In the genomic region with DNA sequence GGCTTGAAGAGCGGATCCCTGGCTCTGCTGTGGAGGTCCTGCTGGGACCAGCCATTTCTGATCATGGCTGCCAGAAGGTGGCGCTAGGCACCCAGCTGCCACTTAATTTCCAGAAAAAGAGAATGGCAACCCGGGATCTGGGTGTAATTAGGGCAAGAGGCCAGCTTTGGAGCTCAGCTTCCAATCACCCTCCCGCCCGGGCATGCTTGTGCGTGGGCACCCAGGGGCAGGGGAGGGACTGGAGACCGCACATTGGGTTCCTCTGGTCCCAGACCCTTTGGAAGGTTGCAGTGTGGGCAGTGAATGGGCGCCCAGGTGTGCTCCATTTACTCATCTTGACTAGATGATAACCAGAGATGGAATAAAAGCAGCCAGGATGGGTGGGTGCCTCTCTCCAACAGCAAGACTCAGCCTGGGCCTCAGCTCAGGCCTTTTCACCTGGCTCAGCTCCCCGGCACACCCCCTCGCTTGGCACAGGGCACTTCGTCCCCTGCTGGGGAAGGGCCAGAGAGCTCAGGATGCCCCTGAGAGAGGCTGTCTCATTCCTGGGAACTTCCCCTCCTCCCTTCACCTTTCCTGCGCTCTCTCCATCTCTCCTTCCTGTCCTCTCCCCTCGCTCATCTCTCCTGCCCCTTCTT, we compare ENCODE assay signal across 8 cellular contexts. TPM values are rescaled to one million over a fixed set of nuclear protein-coding genes. Genes with fewer than 3 reads are reported as not detected.
DNase-seq lines count a peak whose midpoint lies in the region; ATAC-seq and TF ChIP-seq lines count a peak whose summit lies in the region.

No MANE protein-coding gene starts in this region.

- CTCF ChIA-PET in activated CD4-positive, alpha-beta memory T cell treated with anti-CD3 and anti-CD28 coated beads, Interleukin-2, amount 10 ng/mL, durations not matched to agents 7 days and 5 days (lab: Charles Lee): interaction anchor here (0.5 to 2.3 kb wide), 11 partner anchors 8 to 952 kb away, joined by 3 to 13 read pairs (median 4); no protein-coding TSS in a partner anchor

- no peak overlapping the region for H3K4me3 ChIP-seq in fibroblast of pulmonary artery (replicated peaks; ENCODE audit: low read depth, low read length)

- no peak overlapping the region for H3K27ac Mint-ChIP-seq in activated CD4-positive, alpha-beta memory T cell treated with anti-CD3 and anti-CD28 coated beads, Interleukin-2, amount 10 ng/mL, durations not matched to agents 7 days and 5 days

- no peak for DNase-seq in Right ventricle myocardium inferior (ENCODE audit: missing footprints)
- DNase-seq in cardiac septum (ENCODE audit: low spot score): no peak
- DNase-seq in NCI-H146 (lab: John Stamatoyannopoulos, UW): peak; percentile 14
- DNase-seq in activated CD4-positive, alpha-beta memory T cell treated with anti-CD3 and anti-CD28 coated beads, Interleukin-2, amount 10 ng/mL, durations not matched to agents 7 days and 5 days: peak; percentile 55
- peak; percentile 65 for DNase-seq in fibroblast of pulmonary artery (ENCODE audit: low read depth)
- peak; percentile 6 for DNase-seq in non-pigmented ciliary epithelial cell (ENCODE audit: low read depth)

- H3K9me3 Mint-ChIP-seq in activated CD4-positive, alpha-beta memory T cell treated with anti-CD3 and anti-CD28 coated beads, Interleukin-2, amount 10 ng/mL, durations not matched to agents 7 days and 5 days: no peaks in the 10 kb centered on the region

- intact Hi-C loops in Right ventricle myocardium inferior (cut with DNase I) (loop anchor here (2.0 to 5.0 kb wide), 4 partner anchors 73 to 270 kb away; partner anchors contain the start of gene COL13A1), cardiac septum (cut with DNase I) (loop anchor here (2.0 kb wide), 3 partner anchors 72 to 270 kb away; no protein-coding TSS in a partner anchor)

- peak; percentile 22 for ATAC-seq in Right ventricle myocardium inferior
- ATAC-seq in GM21423 (IDR thresholded peaks at IDR 0.05; ENCODE audit: unreplicated experiment): no peak
- no peak for ATAC-seq in HG02852 (IDR thresholded peaks at IDR 0.05; ENCODE audit: unreplicated experiment)

- POLR2A ChIA-PET in activated CD4-positive, alpha-beta memory T cell treated with anti-CD3 and anti-CD28 coated beads, Interleukin-2, amount 10 ng/mL, durations not matched to agents 7 days and 5 days (lab: Charles Lee): no interaction called here

- no peak overlapping the region for H3K4me3 Mint-ChIP-seq in activated CD4-positive, alpha-beta memory T cell treated with anti-CD3 and anti-CD28 coated beads, Interleukin-2, amount 10 ng/mL, durations not matched to agents 7 days and 5 days

- H3K27me3 Mint-ChIP-seq in activated CD4-positive, alpha-beta memory T cell treated with anti-CD3 and anti-CD28 coated beads, Interleukin-2, amount 10 ng/mL, durations not matched to agents 7 days and 5 days: no peaks in the 10 kb centered on the region

- peak; percentile 83 for TF ChIP-seq CTCF in fibroblast of pulmonary artery (IDR thresholded peaks at IDR 0.05; ENCODE audit: low read length, missing control alignments)

- peaks cover under 1% of the 10 kb centered on the region for H3K4me1 Mint-ChIP-seq in activated CD4-positive, alpha-beta memory T cell treated with anti-CD3 and anti-CD28 coated beads, Interleukin-2, amount 10 ng/mL, durations not matched to agents 7 days and 5 days

- no peaks in the 10 kb centered on the region for H3K36me3 Mint-ChIP-seq in activated CD4-positive, alpha-beta memory T cell treated with anti-CD3 and anti-CD28 coated beads, Interleukin-2, amount 10 ng/mL, durations not matched to agents 7 days and 5 days (ENCODE audit: low read depth)

RNA-seq across cellular contexts. Expression of gene FAM241B, which starts 14.7 kb away (rescaled TPM):
- 3.2 TPM for total RNA-seq in Right ventricle myocardium inferior
- 5.7 TPM for total RNA-seq in cardiac septum
- total RNA-seq in activated CD4-positive, alpha-beta memory T cell treated with anti-CD3 and anti-CD28 coated beads, Interleukin-2, amount 10 ng/mL, durations not matched to agents 7 days and 5 days: 1 to 10 TPM; 2.7 to 3.2 TPM

Comparison
In these comparisons a context has a peak if more than half of its experiments do, and no peak if none do; other contexts are left out.
1. DNase-seq: peak in NCI-H146 (single experiment), activated CD4-positive, alpha-beta memory T cell treated with anti-CD3 and anti-CD28 coated beads, Interleukin-2, amount 10 ng/mL, durations not matched to agents 7 days and 5 days (single experiment), fibroblast of pulmonary artery (single experiment) and non-pigmented ciliary epithelial cell (single experiment); none in Right ventricle myocardium inferior (single experiment) and cardiac septum (single experiment).